In the genomic region with DNA sequence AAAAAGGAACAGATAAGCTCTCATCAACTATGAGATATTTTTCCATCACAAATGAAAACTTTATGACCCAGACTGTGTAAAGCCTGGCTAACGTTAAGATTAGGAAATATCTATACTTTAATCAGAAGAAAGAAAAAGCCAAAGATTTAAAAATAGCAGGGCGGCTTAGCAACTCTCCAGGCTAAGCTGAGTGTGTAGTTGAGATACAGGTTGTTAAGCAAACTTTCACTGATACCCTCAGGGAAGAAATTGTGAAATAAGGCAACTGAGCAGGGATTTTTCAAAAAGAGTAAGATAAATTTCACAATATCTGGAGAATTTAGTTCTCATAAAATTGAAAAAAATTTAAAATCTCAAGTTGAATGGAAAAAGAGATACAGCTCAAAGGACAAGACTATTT, we compare ENCODE assay signal across 16 cellular contexts.
DNase-seq lines count a peak whose midpoint lies in the region; ATAC-seq and TF ChIP-seq lines count a peak whose summit lies in the region.
"Had no signal": no experiment of that assay in that cellular context is flagged by ENCODE, and none has a peak within 500 bp of the region (broad histone marks: within the 10 kb centered on the region; RNA-seq: fewer than 3 reads in every experiment).

No MANE protein-coding gene starts in this region.

- H2AFZ ChIP-seq in IMR-90 (replicated peaks; ENCODE audit: low read length, poor library complexity), result no peak overlapping the region

- H3K4me3 ChIP-seq in IMR-90 (ENCODE audit: insufficient read depth, low read depth, low read length) (no peak overlapping the region), RWPE2 (ENCODE audit: severe bottlenecking) (no peak overlapping the region), epithelial cell of esophagus (ENCODE audit: low read length) (no peak overlapping the region), retinal pigment epithelial cell (ENCODE audit: low read length) (no peak overlapping the region), transverse colon (no peak overlapping the region)
- H3K4me3 ChIP-seq: Peyer's patch had no signal

- TF ChIP-seq EP300 in transverse colon (IDR thresholded peaks at IDR 0.05; ENCODE audit: low read depth), result no peak

- no peak overlapping the region for H2AK5ac ChIP-seq in IMR-90 (ENCODE audit: low read depth, low read length)

- WGBS in IMR-90 (ENCODE audit: extremely low coverage in 2 of 2, insufficient read length in 1 of 2), 2 experiments, result no CpG with 5 or more reads among the region's 2 CpGs
- 50 to 60% methylated on average over 2 of the region's 2 CpGs for WGBS in transverse colon (ENCODE audit: low coverage in 1 of 2), 2 donors

- BruUV-seq in IMR-90 (replicated peaks; lab: Mats Ljungman, UMichigan), result no TSS peak

- H3K9me3 ChIP-seq in IMR-90 (ENCODE audit: control insufficient read depth, insufficient read depth, low read length), result no peaks in the 10 kb centered on the region
- H3K9me3 ChIP-seq in RWPE2 (ENCODE audit: severe bottlenecking), result no peaks in the 10 kb centered on the region
- H3K9me3 ChIP-seq in transverse colon, result no peaks in the 10 kb centered on the region
- H3K9me3 ChIP-seq: BE2C, Peyer's patch had no signal

- no peak overlapping the region for H2BK120ac ChIP-seq in IMR-90 (ENCODE audit: low read depth, low read length)

- CTCF ChIA-PET in IMR-90 (lab: Yijun Ruan, JAX), result interaction anchor here (0.7 kb wide), 1 partner anchor 585 kb away, joined by 6 read pairs; no protein-coding TSS in a partner anchor

- in situ Hi-C loops in IMR-90 (cut with MboI; ENCODE audit: low sequenced_read_pairs), result no loop called here
- in situ Hi-C loops in transverse colon (cut with MboI; ENCODE audit: low pct_ligation_motif_present in 1 of 4, low pct_unique_long_range_greater_than_20kb in 1 of 4, low sequenced_read_pairs in 3 of 4), result no loop called here

- H3K79me1 ChIP-seq in IMR-90 (ENCODE audit: low read depth in 1 of 2, low read length in 2 of 2), result no peaks in the 10 kb centered on the region

- H3K27me3 ChIP-seq in IMR-90 (ENCODE audit: control insufficient read depth, insufficient read depth, low read length) (no peaks in the 10 kb centered on the region; the same call in 1 of the 2 replicates), RWPE2 (ENCODE audit: insufficient read depth, poor library complexity, severe bottlenecking) (no peaks in the 10 kb centered on the region), transverse colon (peaks cover 11% of the 10 kb centered on the region)
- H3K27me3 ChIP-seq: BE2C, Peyer's patch had no signal

- intact Hi-C loops in IMR-90 (cut with micrococcal nuclease) (no loop called here), transverse colon (cut with DNase I; ENCODE audit: low total_unique reads) (no loop called here)

- no peak overlapping the region for H2BK15ac ChIP-seq in IMR-90 (ENCODE audit: low read depth, low read length)

- no peak overlapping the region for H4K5ac ChIP-seq in IMR-90 (ENCODE audit: low read depth, low read length)

- H2BK20ac ChIP-seq in IMR-90 (ENCODE audit: low read depth, low read length), result no peak overlapping the region

- DNase-seq in IMR-90 (no peak), RWPE2 (ENCODE audit: low spot score) (no peak), epithelial cell of esophagus (ENCODE audit: low read depth) (peak; percentile 78), retinal pigment epithelial cell (ENCODE audit: low read depth) (peak; percentile 44), transverse colon (no peak), AG20443 (ENCODE audit: low spot score) (no peak)
- DNase-seq: BE2C, GDM1, MV-4-11, NCI-H187 treated with DMSO at 0.1 percent for 48 hours, NCI-H2227 treated with DMSO at 0.1 percent for 48 hours, NCI-H510A treated with DMSO at 0.1 percent for 48 hours, NCI-H748 treated with DMSO at 0.1 percent for 48 hours, Peyer's patch, SW 1271 had no signal

- H3K18ac ChIP-seq in IMR-90 (ENCODE audit: low read depth, low read length), result no peak overlapping the region

- H3K14ac ChIP-seq in IMR-90 (replicated peaks; ENCODE audit: low read depth, low read length), result no peak overlapping the region

- no peaks in the 10 kb centered on the region for H3K4me1 ChIP-seq in IMR-90 (ENCODE audit: control insufficient read depth, insufficient read depth, low read length)
- H3K4me1 ChIP-seq in RWPE2 (ENCODE audit: insufficient read depth, poor library complexity, severe bottlenecking), result peaks cover 8% of the 10 kb centered on the region
- peaks cover 0 to 6% (median 1%) of the 10 kb centered on the region in 4 donors for H3K4me1 ChIP-seq in transverse colon
- H3K4me1 ChIP-seq: BE2C, Peyer's patch had no signal

- no peaks in the 10 kb centered on the region for H3K9me1 ChIP-seq in IMR-90 (ENCODE audit: insufficient read depth, low read length)

- H2BK5ac ChIP-seq in IMR-90 (ENCODE audit: low read depth, low read length, poor library complexity, severe bottlenecking), result no peak overlapping the region

- TF ChIP-seq CTCF in IMR-90 (conservative IDR thresholded peaks at IDR 0.05; ENCODE audit: low read depth, low read length) (no peak), RWPE2 (IDR thresholded peaks at IDR 0.05; ENCODE audit: poor library complexity, severe bottlenecking) (no peak), epithelial cell of esophagus (IDR thresholded peaks at IDR 0.05; ENCODE audit: insufficient read depth, low read depth, low read length, missing control alignments) (no peak), retinal pigment epithelial cell (conservative IDR thresholded peaks at IDR 0.05; ENCODE audit: low read depth, low read length) (no peak), transverse colon (IDR thresholded peaks at IDR 0.05) (no peak)

- H4K8ac ChIP-seq in IMR-90 (ENCODE audit: low read depth in 2 of 2, low read length in 2 of 2), result no peak overlapping the region

- H3K56ac ChIP-seq in IMR-90 (ENCODE audit: extremely low read depth, insufficient read depth, low read length), result no peak overlapping the region

- no peak for TF ChIP-seq POLR2A in IMR-90 (IDR thresholded peaks at IDR 0.05; ENCODE audit: low read depth, low read length)
- TF ChIP-seq POLR2A in transverse colon (IDR thresholded peaks at IDR 0.05), result no peak

- H3K36me3 ChIP-seq in IMR-90 (ENCODE audit: control insufficient read depth, insufficient read depth, low read length) (no peaks in the 10 kb centered on the region), RWPE2 (ENCODE audit: low read depth) (no peaks in the 10 kb centered on the region), transverse colon (no peaks in the 10 kb centered on the region)
- H3K36me3 ChIP-seq: BE2C, Peyer's patch had no signal

- H3K9ac ChIP-seq in IMR-90 (ENCODE audit: low read depth, low read length), result no peak overlapping the region

- H4K91ac ChIP-seq in IMR-90 (ENCODE audit: insufficient read depth, low read depth, low read length), result no peak overlapping the region

- dilution Hi-C loops in IMR-90 (cut with HindIII; ENCODE audit: low sequenced_read_pairs, unreplicated experiment), result no loop called here

- H3K4ac ChIP-seq in IMR-90 (ENCODE audit: low read depth, low read length), result no peak overlapping the region

- no peak overlapping the region for H3K27ac ChIP-seq in IMR-90 (ENCODE audit: insufficient read depth, low read length)
- no peak overlapping the region for H3K27ac ChIP-seq in RWPE2 (ENCODE audit: poor library complexity, severe bottlenecking)
- no peak overlapping the region for H3K27ac ChIP-seq in transverse colon
- H3K27ac ChIP-seq: Peyer's patch had no signal

- H3K23ac ChIP-seq in IMR-90 (ENCODE audit: low read depth, low read length), result no peak overlapping the region

- no peak for ATAC-seq in IMR-90 (ENCODE audit: low read depth)
- peak; percentile 26; the same call in 1 of the 3 replicates for ATAC-seq in RWPE2 (ENCODE audit: low read depth)
- no peak for ATAC-seq in HG03159 (IDR thresholded peaks at IDR 0.05; ENCODE audit: unreplicated experiment)

- no peak overlapping the region for H3K4me2 ChIP-seq in IMR-90 (ENCODE audit: low read depth, low read length)

- POLR2A ChIA-PET in IMR-90 (lab: Charles Lee; ENCODE audit: unreplicated experiment), result no interaction called here

- H2AK9ac ChIP-seq in IMR-90 (replicated peaks; ENCODE audit: low read depth, low read length, poor library complexity), result no peak overlapping the region

- TF ChIP-seq RAD21 in IMR-90 (IDR thresholded peaks at IDR 0.05; ENCODE audit: low read length), result no peak

- H4K20me1 ChIP-seq in IMR-90 (ENCODE audit: insufficient read depth, low read length), result no peaks in the 10 kb centered on the region

TF ChIP-seq in IMR-90, 13 proteins besides CTCF, POLR2A, EP300 and RAD21:
- TF ChIP-seq BHLHE40 (IDR thresholded peaks at IDR 0.05; ENCODE audit: low read depth, low read length), result no peak
- TF ChIP-seq CEBPB (IDR thresholded peaks at IDR 0.05; ENCODE audit: low read depth, low read length), result 0 out of 2 replicates have a peak, but pooled peaks have one; percentile 16

Comparison
In these comparisons a context has a peak if more than half of its experiments do, and no peak if none do; other contexts are left out.
1. DNase-seq: peak in epithelial cell of esophagus (single experiment) and retinal pigment epithelial cell (single experiment); none in IMR-90 (single experiment), RWPE2 (single experiment), transverse colon (single experiment) and AG20443 (single experiment).